In the genomic region with DNA sequence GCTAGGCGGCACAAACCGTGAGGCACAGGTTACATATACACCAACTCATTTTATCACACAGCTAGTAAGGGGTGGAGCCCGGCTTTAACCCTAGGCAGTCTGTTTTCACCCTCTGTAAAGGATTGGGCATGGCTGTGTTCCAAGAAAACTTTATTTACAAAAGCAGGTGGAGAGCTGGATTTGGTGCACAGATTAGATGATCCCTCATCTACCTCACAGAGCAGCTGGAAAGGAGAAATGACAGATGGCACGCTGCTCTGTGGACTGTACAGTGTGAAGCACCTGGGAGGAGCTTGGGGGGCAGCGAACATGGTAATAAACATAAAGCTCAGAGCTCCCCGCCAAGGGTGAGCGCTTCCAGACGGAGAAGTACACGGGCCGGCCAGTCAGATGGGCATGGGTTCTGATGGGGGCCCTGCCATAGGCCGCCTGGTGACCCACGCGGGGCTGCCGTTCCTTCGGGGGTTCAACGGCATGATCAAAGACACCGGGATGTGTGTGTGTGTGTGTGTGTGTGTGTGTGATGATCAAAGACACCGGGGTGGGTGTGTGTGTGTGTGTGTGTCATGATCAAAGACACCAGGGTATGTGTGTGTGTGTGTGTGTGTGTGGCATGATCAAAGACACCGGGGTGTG, we compare ENCODE assay signal across 9 cellular contexts. TPM values are rescaled to one million over a fixed set of nuclear protein-coding genes. Genes with fewer than 3 reads are reported as not detected.
DNase-seq lines count a peak whose midpoint lies in the region; ATAC-seq, FAIRE-seq and TF ChIP-seq lines count a peak whose summit lies in the region.
"Had no signal": no experiment of that assay in that cellular context is flagged by ENCODE, and none has a peak within 500 bp of the region (broad histone marks: within the 10 kb centered on the region; RNA-seq: fewer than 3 reads in every experiment).

No MANE protein-coding gene starts in this region.

- H4K20me1 ChIP-seq in HepG2 (ENCODE audit: insufficient read depth, low read length): peaks cover 14% of the 10 kb centered on the region; the same call in 1 of the 2 replicates

- H3K4me3 ChIP-seq in CD8-positive, alpha-beta T cell (ENCODE audit: low read depth, low read length): peak overlapping the region; percentile 71
- peak overlapping the region; percentile 80 to 92 (median 81) for H3K4me3 ChIP-seq in HepG2 (replicated peaks in 1 of 3; ENCODE audit: insufficient read depth in 1 of 3, low read depth in 2 of 3, low read length in 3 of 3)

- H3K27ac Mint-ChIP-seq in CD8-positive, alpha-beta T cell: peak overlapping the region; percentile 92
- H3K27ac Mint-ChIP-seq in activated CD8-positive, alpha-beta T cell treated with anti-CD3 and anti-CD28 coated beads for 36 hours: peak overlapping the region; percentile 62

- H3K4me1 Mint-ChIP-seq in CD8-positive, alpha-beta T cell (ENCODE audit: low read depth): peaks cover 25% of the 10 kb centered on the region
- peaks cover 29% of the 10 kb centered on the region for H3K4me1 Mint-ChIP-seq in activated CD8-positive, alpha-beta T cell treated with anti-CD3 and anti-CD28 coated beads for 36 hours (ENCODE audit: low read depth)

- peak overlapping the region; percentile 1 for H2AFZ ChIP-seq in HepG2 (ENCODE audit: low read length)

- peak overlapping the region; percentile 89 for H3K4me3 Mint-ChIP-seq in CD8-positive, alpha-beta T cell
- H3K4me3 Mint-ChIP-seq in activated CD8-positive, alpha-beta T cell treated with anti-CD3 and anti-CD28 coated beads for 36 hours: peak overlapping the region; percentile 99

- TF ChIP-seq EP300 in HepG2 (IDR thresholded peaks at IDR 0.05; ENCODE audit: low read depth in 2 of 2, low read length in 2 of 2): no peak
- TF ChIP-seq EP300 in HepG2 (CRISPR knock-in tag; IDR thresholded peaks at IDR 0.05; ENCODE audit: borderline replicate concordance): no peak

- DNase-seq in CD8-positive, alpha-beta T cell: peak in 4 of 7 experiments; percentile 28 to 65 (median 32)
- peak; percentile 88 for DNase-seq in NCI-H2029 treated with DMSO at 0.1 percent for 48 hours (lab: John Stamatoyannopoulos, UW)
- DNase-seq in activated CD8-positive, alpha-beta T cell treated with anti-CD3 and anti-CD28 coated beads for 36 hours: no peak
- DNase-seq in HepG2 (ENCODE audit: low spot score): peak; percentile 70
- DNase-seq in nucleus accumbens (lab: John Stamatoyannopoulos, UW): no peak
- no peak for DNase-seq in posterior cingulate gyrus
- DNase-seq in medulla oblongata (ENCODE audit: extremely low spot score): no peak

- peak; percentile 31 for ATAC-seq in CD8-positive, alpha-beta T cell
- no peak for ATAC-seq in activated CD8-positive, alpha-beta T cell treated with anti-CD3 and anti-CD28 coated beads for 36 hours
- ATAC-seq in HepG2: peak; percentile 69
- ATAC-seq in HG02885 (IDR thresholded peaks at IDR 0.05; ENCODE audit: poor library complexity, unreplicated experiment): no peak

- 0 out of 2 replicates have a peak, but pooled peaks have one; percentile 7 for TF ChIP-seq RAD21 in HepG2 (CRISPR knock-in tag; IDR thresholded peaks at IDR 0.05)

- in situ Hi-C loops in HepG2 (cut with HindIII; ENCODE audit: extremely low pct_ligation_motif_present, low pct_unique_long_range_greater_than_20kb): no loop called here

- no TSS peak for BruUV-seq in HepG2 (replicated peaks; lab: Mats Ljungman, UMichigan)

- peak overlapping the region; percentile 99 for H3K4me2 ChIP-seq in HepG2 (ENCODE audit: low read depth, low read length)

- whole genome bisulfite sequencing in HepG2 (ENCODE audit: low lambda C conversion rate): under 1% methylated on average over 19 of the region's 19 CpGs

- intact Hi-C loops in CD8-positive, alpha-beta T cell (cut with DNase I, micrococcal nuclease): loop anchor here (2.0 to 10.0 kb wide), 9 partner anchors 311 to 1861 kb away; partner anchors contain the start of genes EPB41L5 (in 2 of the 2), TMEM185B (in 2 of the 2), C2orf76 (in 1 of the 2) and DBI (in 1 of the 2)
- intact Hi-C loops in activated CD8-positive, alpha-beta T cell treated with anti-CD3 and anti-CD28 coated beads for 36 hours (cut with micrococcal nuclease): no loop called here
- intact Hi-C loops in HepG2 (cut with micrococcal nuclease; ENCODE audit: unreplicated experiment): no loop called here
- intact Hi-C loops in posterior cingulate gyrus (cut with DNase I): no loop called here

- peaks cover 5% of the 10 kb centered on the region for H3K36me3 ChIP-seq in CD8-positive, alpha-beta T cell (ENCODE audit: insufficient read depth, low read length)
- peaks cover 9 to 23% of the 10 kb centered on the region in 2 experiments; a peak in 4 of 5 replicates for H3K36me3 ChIP-seq in HepG2 (replicated peaks in 1 of 2; ENCODE audit: control insufficient read depth in 1 of 2, insufficient read depth in 2 of 2, low read length in 2 of 2)

- H3K27ac ChIP-seq in CD8-positive, alpha-beta T cell (ENCODE audit: low read depth, low read length): peak overlapping the region; percentile 59
- no peak overlapping the region for H3K27ac ChIP-seq in HepG2 (ENCODE audit: extremely low read length, insufficient read depth, low read length)
- H3K27ac ChIP-seq: SJSA1 had no signal

- no peaks in the 10 kb centered on the region for H3K27me3 Mint-ChIP-seq in CD8-positive, alpha-beta T cell (ENCODE audit: low read depth)
- no peaks in the 10 kb centered on the region for H3K27me3 Mint-ChIP-seq in activated CD8-positive, alpha-beta T cell treated with anti-CD3 and anti-CD28 coated beads for 36 hours

- no peaks in the 10 kb centered on the region for H3K9me3 ChIP-seq in CD8-positive, alpha-beta T cell (ENCODE audit: low read length)
- no peaks in the 10 kb centered on the region for H3K9me3 ChIP-seq in HepG2 (ENCODE audit: low read length)
- H3K9me3 ChIP-seq: SJSA1 had no signal

- H3K9me3 Mint-ChIP-seq in CD8-positive, alpha-beta T cell: no peaks in the 10 kb centered on the region
- H3K9me3 Mint-ChIP-seq in activated CD8-positive, alpha-beta T cell treated with anti-CD3 and anti-CD28 coated beads for 36 hours: no peaks in the 10 kb centered on the region

- peaks cover 20% of the 10 kb centered on the region for H3K36me3 Mint-ChIP-seq in CD8-positive, alpha-beta T cell
- H3K36me3 Mint-ChIP-seq in activated CD8-positive, alpha-beta T cell treated with anti-CD3 and anti-CD28 coated beads for 36 hours (ENCODE audit: low read depth): peaks cover 24% of the 10 kb centered on the region

- CTCF ChIA-PET in CD8-positive, alpha-beta T cell (lab: Charles Lee): interaction anchor here (0.6 to 1.3 kb wide), 6 partner anchors 25 to 498 kb away, joined by 3 to 7 read pairs (median 4); no protein-coding TSS in a partner anchor
- CTCF ChIA-PET in activated CD8-positive, alpha-beta T cell treated with anti-CD3 and anti-CD28 coated beads for 36 hours (lab: Charles Lee): interaction anchor here (1.1 to 2.9 kb wide), 5 partner anchors 17 to 498 kb away, joined by 3 to 19 read pairs (median 9); no protein-coding TSS in a partner anchor
- CTCF ChIA-PET in HepG2 (lab: Yijun Ruan, JAX; ENCODE audit: low intra/inter-chr PET ratio, low total read pairs): no interaction called here

- no peaks in the 10 kb centered on the region for H3K27me3 ChIP-seq in CD8-positive, alpha-beta T cell (ENCODE audit: insufficient read depth, low read length)
- peaks cover 3 to 12% of the 10 kb centered on the region in 2 experiments; a peak in 3 of 5 replicates for H3K27me3 ChIP-seq in HepG2 (ENCODE audit: control insufficient read depth in 1 of 2, insufficient read depth in 2 of 2, low read length in 2 of 2)
- H3K27me3 ChIP-seq: SJSA1 had no signal

- peak overlapping the region; percentile 85 for H3K9ac ChIP-seq in HepG2 (ENCODE audit: insufficient read depth, low read depth, low read length)

- FAIRE-seq in HepG2 (lab: Jason Lieb, UNC): no peak

- POLR2A ChIA-PET in CD8-positive, alpha-beta T cell (lab: Charles Lee): interaction anchor here (0.8 to 2.1 kb wide), 11 partner anchors 13 to 499 kb away, joined by 3 to 18 read pairs (median 3); partner anchors contain the start of genes C2orf76, DBI, EPB41L5 and PTPN4
- POLR2A ChIA-PET in activated CD8-positive, alpha-beta T cell treated with anti-CD3 and anti-CD28 coated beads for 36 hours (lab: Charles Lee): interaction anchor here (0.9 to 1.3 kb wide), 4 partner anchors 36 to 499 kb away, joined by 3 to 6 read pairs (median 3); no protein-coding TSS in a partner anchor
- POLR2A ChIA-PET in HepG2 (lab: Yijun Ruan, JAX): interaction anchor here (0.6 to 3.2 kb wide), 30 partner anchors 8 to 1972 kb away, joined by 3 to 35 read pairs (median 4); partner anchors contain the start of genes C2orf76, DBI, EPB41L5 and PTPN4

- H3K4me1 ChIP-seq in CD8-positive, alpha-beta T cell (ENCODE audit: insufficient read depth, low read length): peaks cover 18% of the 10 kb centered on the region
- H3K4me1 ChIP-seq in HepG2 (ENCODE audit: insufficient read depth, low read length): peaks cover 55% of the 10 kb centered on the region

- H3K79me2 ChIP-seq in HepG2 (ENCODE audit: insufficient read depth, low read length): peaks cover 23% of the 10 kb centered on the region

- no peak for TF ChIP-seq CTCF in CD8-positive, alpha-beta T cell (IDR thresholded peaks at IDR 0.05)
- TF ChIP-seq CTCF in activated CD8-positive, alpha-beta T cell treated with anti-CD3 and anti-CD28 coated beads for 36 hours (IDR thresholded peaks at IDR 0.05): no peak
- TF ChIP-seq CTCF in HepG2 (CRISPR knock-in tag; IDR thresholded peaks at IDR 0.05): no peak

- TF ChIP-seq POLR2A in HepG2 (IDR thresholded peaks at IDR 0.05; ENCODE audit: insufficient read depth in 1 of 2, low read depth in 2 of 2, low read length in 2 of 2): no peak

RNA-seq across cellular contexts. Expression of gene TMEM177, which starts 0.9 kb away (rescaled TPM):
- 1 to 10 TPM; 2.1 to 3.8 TPM for total RNA-seq in CD8-positive, alpha-beta T cell
- total RNA-seq in activated CD8-positive, alpha-beta T cell treated with anti-CD3 and anti-CD28 coated beads for 36 hours: 10 to 100 TPM; 13.1 to 14.6 TPM
- total RNA-seq in HepG2 (2016; rRNA removed; fragmentation: Illumina TruSeq; extraction: Trizol): 44.7 and 47.9 TPM in 2 replicates
- total RNA-seq in HepG2 (2016; cell fraction: cytosol; rRNA removed; fragmentation: Illumina TruSeq; extraction: Trizol; ENCODE audit: low read depth): 15.4 and 16.3 TPM in 2 replicates
- total RNA-seq in HepG2 (2016; cell fraction: insoluble cytoplasmic fraction; rRNA removed; fragmentation: Illumina TruSeq; extraction: Trizol): 47.5 and 49.2 TPM in 2 replicates
- total RNA-seq in HepG2 (2016; cell fraction: membrane; rRNA removed; fragmentation: Illumina TruSeq; extraction: Trizol): 27.3 and 32.1 TPM in 2 replicates
- 26.1 and 27.7 TPM in 2 replicates for total RNA-seq in HepG2 (2016; cell fraction: nucleus; rRNA removed; fragmentation: Illumina TruSeq; extraction: Trizol)
- polyA plus RNA-seq in HepG2 (2011; rRNA removed): 34.7 and 46.6 TPM in 2 replicates
- 34.2 and 43.3 TPM in 2 replicates for polyA plus RNA-seq in HepG2 (2011; cell fraction: cytosol; rRNA removed)
- polyA plus RNA-seq in HepG2 (2011; cell fraction: nucleus; rRNA removed): 46.4 and 51.6 TPM in 2 replicates
- 20.5 and 32.1 TPM in 2 replicates for polyA plus RNA-seq in HepG2 (2012)
- polyA plus RNA-seq in HepG2 (2016; cell fraction: cytosol; fragmentation: Illumina TruSeq; extraction: Trizol; ENCODE audit: low read depth): 12.8 and 13.4 TPM in 2 replicates
- polyA plus RNA-seq in HepG2 (2016; cell fraction: insoluble cytoplasmic fraction; fragmentation: Illumina TruSeq; extraction: Trizol; ENCODE audit: low read depth): 62.8 and 62.9 TPM in 2 replicates
- polyA plus RNA-seq in HepG2 (2016; cell fraction: membrane; fragmentation: Illumina TruSeq; extraction: Trizol; ENCODE audit: low read depth): 19.9 and 21.6 TPM in 2 replicates
- polyA plus RNA-seq in HepG2 (2016; cell fraction: nucleus; fragmentation: Illumina TruSeq; extraction: Trizol; ENCODE audit: insufficient read depth, low read depth): 41.1 and 43.7 TPM in 2 replicates
- polyA minus RNA-seq in HepG2 (2011; rRNA and poly(A)+ RNA removed; ENCODE audit: low replicate concordance): 22.7 and 58.5 TPM in 2 replicates
- 13.8 and 15.2 TPM in 2 replicates for polyA minus RNA-seq in HepG2 (2011; cell fraction: cytosol; rRNA and poly(A)+ RNA removed)
- 49.2 and 53.5 TPM in 2 replicates for polyA minus RNA-seq in HepG2 (2011; cell fraction: nucleus; rRNA and poly(A)+ RNA removed)

Comparison
In these comparisons a context has a peak if more than half of its experiments do, and no peak if none do; other contexts are left out.
1. ATAC-seq: peak in CD8-positive, alpha-beta T cell (single experiment) and HepG2 (single experiment); none in activated CD8-positive, alpha-beta T cell treated with anti-CD3 and anti-CD28 coated beads for 36 hours (single experiment) and HG02885 (single experiment).
2. DNase-seq: peak in CD8-positive, alpha-beta T cell (4 of 7), NCI-H2029 treated with DMSO at 0.1 percent for 48 hours (single experiment) and HepG2 (single experiment); none in activated CD8-positive, alpha-beta T cell treated with anti-CD3 and anti-CD28 coated beads for 36 hours (single experiment), nucleus accumbens (0 of 56), posterior cingulate gyrus (0 of 10) and medulla oblongata (single experiment).
3. intact Hi-C loops: an anchor here in CD8-positive, alpha-beta T cell (2.0 to 10.0 kb wide); none called in activated CD8-positive, alpha-beta T cell treated with anti-CD3 and anti-CD28 coated beads for 36 hours, HepG2 and posterior cingulate gyrus.